In genomic region chrX:148664171-148664570, GRCh38 we compare ENCODE assay signal across 3 cellular contexts.
"Had no signal": no experiment of that assay in that cellular context is flagged by ENCODE, and none has a peak within 500 bp of the region (broad histone marks: within the 10 kb centered on the region; RNA-seq: fewer than 3 reads in every experiment).

No MANE protein-coding gene starts in this region.

- ATAC-seq: GM12878 had no signal

- DNase-seq: GDM1, GF-D8 had no signal

- H3K4me3 ChIP-seq: GM12878 had no signal
